Comparison of ENCODE assay signal across 20 cellular contexts in genomic region chr5:154174091-154174490, GRCh38.
"Had no signal": no experiment of that assay in that cellular context is flagged by ENCODE, and none has a peak within 500 bp of the region (broad histone marks: within the 10 kb centered on the region; RNA-seq: fewer than 3 reads in every experiment).

No MANE protein-coding gene starts in this region.

- H3K27ac ChIP-seq: body of pancreas, cardiac muscle cell, pancreas, SK-N-MC, upper lobe of left lung, WERI-Rb-1 had no signal

- H3K27ac Mint-ChIP-seq: activated naive CD4-positive, alpha-beta T cell treated with anti-CD3 and anti-CD28 coated beads, Interleukin-2, amount 10 ng/mL, durations not matched to agents 7 days and 5 days; mesothelial cell of epicardium; natural killer cell treated with Interleukin-12 subunit alpha and Interleukin-12 subunit beta and Interleukin-15 and Interleukin-18, amount 100 ng/mL, for 72 hours had no signal

- H3K4me3 Mint-ChIP-seq: activated naive CD4-positive, alpha-beta T cell treated with anti-CD3 and anti-CD28 coated beads, Interleukin-2, amount 10 ng/mL, durations not matched to agents 7 days and 5 days; mesothelial cell of epicardium; natural killer cell treated with Interleukin-12 subunit alpha and Interleukin-12 subunit beta and Interleukin-15 and Interleukin-18, amount 100 ng/mL, for 72 hours had no signal

- H3K27me3 ChIP-seq: body of pancreas, pancreas, upper lobe of left lung had no signal

- H3K36me3 ChIP-seq: cardiac muscle cell, pancreas, upper lobe of left lung, WERI-Rb-1 had no signal

- H3K4me3 ChIP-seq: body of pancreas, cardiac muscle cell, pancreas, SK-N-MC, smooth muscle cell, upper lobe of left lung had no signal

- DNase-seq: activated CD4-positive, CD25-positive, alpha-beta regulatory T cell treated with anti-CD3 and anti-CD28 coated beads, Interleukin-2, amount 50 U/mL, for 72 hours; activated CD8-positive, alpha-beta memory T cell treated with anti-CD3 and anti-CD28 coated beads for 24 hours; activated effector memory CD4-positive, alpha-beta T cell treated with anti-CD3 and anti-CD28 coated beads, Interleukin-2, amount 50 U/mL, for 16 hours; activated naive CD4-positive, alpha-beta T cell treated with anti-CD3 and anti-CD28 coated beads, Interleukin-2, amount 10 ng/mL, durations not matched to agents 7 days and 5 days; body of pancreas; cortex of kidney; left ventricle myocardium superior; mammary epithelial cell; pancreas; stimulated activated CD4-positive, alpha-beta T cell treated with anti-CD3 and anti-CD28 coated beads, Interleukin-4, amount 100 ng/mL, for 1 hour; stimulated activated naive CD8-positive, alpha-beta T cell treated with anti-CD3 and anti-CD28 coated beads, Interleukin-15, Interleukin-2, amounts not matched to agents 100 U/mL and 50 U/mL, for 24 hours; T-helper 1 cell; upper lobe of left lung; WERI-Rb-1 had no signal

- H3K4me1 Mint-ChIP-seq: activated naive CD4-positive, alpha-beta T cell treated with anti-CD3 and anti-CD28 coated beads, Interleukin-2, amount 10 ng/mL, durations not matched to agents 7 days and 5 days had no signal

- H3K36me3 Mint-ChIP-seq: activated naive CD4-positive, alpha-beta T cell treated with anti-CD3 and anti-CD28 coated beads, Interleukin-2, amount 10 ng/mL, durations not matched to agents 7 days and 5 days; mesothelial cell of epicardium; natural killer cell treated with Interleukin-12 subunit alpha and Interleukin-12 subunit beta and Interleukin-15 and Interleukin-18, amount 100 ng/mL, for 72 hours had no signal

- H3K4me2 ChIP-seq: smooth muscle cell had no signal

- H3K4me1 ChIP-seq: body of pancreas, pancreas, upper lobe of left lung had no signal

- H3K9me3 Mint-ChIP-seq: activated naive CD4-positive, alpha-beta T cell treated with anti-CD3 and anti-CD28 coated beads, Interleukin-2, amount 10 ng/mL, durations not matched to agents 7 days and 5 days; mesothelial cell of epicardium; natural killer cell treated with Interleukin-12 subunit alpha and Interleukin-12 subunit beta and Interleukin-15 and Interleukin-18, amount 100 ng/mL, for 72 hours had no signal

- ATAC-seq: body of pancreas; left ventricle myocardium superior; sciatic nerve; stimulated activated naive CD8-positive, alpha-beta T cell treated with anti-CD3 and anti-CD28 coated beads, Interleukin-15, Interleukin-2, amounts not matched to agents 100 U/mL and 50 U/mL, for 24 hours had no signal

- H3K9me3 ChIP-seq: body of pancreas, pancreas, upper lobe of left lung had no signal
